16 cellular contexts compared by ENCODE assay signal in genomic region chr13:67071918-67072598, GRCh38.
"Had no signal": no experiment of that assay in that cellular context is flagged by ENCODE, and none has a peak within 500 bp of the region (broad histone marks: within the 10 kb centered on the region; RNA-seq: fewer than 3 reads in every experiment).

No MANE protein-coding gene starts in this region.

- H3K9me3 ChIP-seq: pancreas, sigmoid colon, spleen, stomach had no signal

- H3K4me3 ChIP-seq: lung, pancreas, sigmoid colon, spleen, stomach had no signal

- H3K36me3 ChIP-seq: pancreas, sigmoid colon, spleen, stomach had no signal

- ATAC-seq: activated T-helper 17 cell treated with anti-CD3 and anti-CD28 coated beads, Interleukin-2, amount 50 U/mL, for 72 hours; left colon; pancreas had no signal

- H3K27ac ChIP-seq: epithelial cell of prostate, pancreas, sigmoid colon, spleen, stomach had no signal

- DNase-seq: activated CD4-positive, CD25-positive, alpha-beta regulatory T cell treated with anti-CD3 and anti-CD28 coated beads, Interleukin-2, amount 50 U/mL, for 72 hours; activated naive CD4-positive, alpha-beta T cell treated with Interleukin-2 at 50 U/mL for 16 hours; activated T-cell treated with anti-CD3 and anti-CD28 coated beads for 4 hours; aorta; dermis blood vessel endothelial cell; foreskin melanocyte; head of caudate nucleus; left colon; midbrain; pancreas; sigmoid colon; spleen; stomach had no signal

- H3K4me1 ChIP-seq: pancreas, sigmoid colon, spleen had no signal

- H3K27me3 ChIP-seq: pancreas, sigmoid colon, spleen, stomach had no signal
